8 cellular contexts compared by ENCODE assay signal in genomic region chr4:112523008-112523440, GRCh38. TPM values are rescaled to one million over a fixed set of nuclear protein-coding genes. Genes with fewer than 3 reads are reported as not detected.
A peak's percentile ranks its signal among the peaks of the same experiment; 100 is the strongest.
DNase-seq lines count a peak whose midpoint lies in the region; ATAC-seq lines count a peak whose summit lies in the region.

No MANE protein-coding gene starts in this region.

- no peaks in the 10 kb centered on the region for H3K79me2 ChIP-seq in Karpas-422 (ENCODE audit: low read length)

- no peaks in the 10 kb centered on the region for H3K27me3 ChIP-seq in Karpas-422 (ENCODE audit: low read length)

- ATAC-seq in GM21529 (IDR thresholded peaks at IDR 0.05; ENCODE audit: unreplicated experiment) (peak; percentile 38), esophagus mucosa (no peak)
- no peak for ATAC-seq in stimulated activated memory B cell treated with anti-CD40 and anti-IgM and Interleukin-4, amounts not matched to agents 10 μg/mL and 1 μg/mL and 100 μg/mL, for 72 hours

- H3K4me3 Mint-ChIP-seq in stimulated activated memory B cell treated with anti-CD40 and anti-IgM and Interleukin-4, amounts not matched to agents 10 μg/mL and 1 μg/mL and 100 μg/mL, for 72 hours: peak overlapping the region; percentile 73

- peak overlapping the region; percentile 68 for H2AFZ ChIP-seq in Karpas-422 (ENCODE audit: low read length)

- peak overlapping the region; percentile 78 for H3K4me2 ChIP-seq in Karpas-422 (ENCODE audit: low read depth, low read length, poor library complexity, severe bottlenecking)

- H3K4me3 ChIP-seq in Karpas-422 (ENCODE audit: low read length): peak overlapping the region; percentile 67
- H3K4me3 ChIP-seq in iPS-11a (ENCODE audit: low read depth, low read length): peak overlapping the region; percentile 10

- H3K27me3 Mint-ChIP-seq in stimulated activated memory B cell treated with anti-CD40 and anti-IgM and Interleukin-4, amounts not matched to agents 10 μg/mL and 1 μg/mL and 100 μg/mL, for 72 hours: peaks cover 62% of the 10 kb centered on the region

- H4K20me1 ChIP-seq in Karpas-422 (ENCODE audit: insufficient read depth, low read depth, low read length): no peaks in the 10 kb centered on the region; the same call in 1 of the 2 replicates

- no peaks in the 10 kb centered on the region for H3K9me3 ChIP-seq in Karpas-422 (ENCODE audit: low read length)

- H3K36me3 Mint-ChIP-seq in stimulated activated memory B cell treated with anti-CD40 and anti-IgM and Interleukin-4, amounts not matched to agents 10 μg/mL and 1 μg/mL and 100 μg/mL, for 72 hours: no peaks in the 10 kb centered on the region

- no peaks in the 10 kb centered on the region for H3K9me2 ChIP-seq in Karpas-422 (replicated peaks; ENCODE audit: insufficient read depth, low read length)

- DNase-seq in ELF-1 (ENCODE audit: low read depth, low spot score) (peak; percentile 87), Karpas-422 (peak; percentile 89), NCI-H128 (lab: John Stamatoyannopoulos, UW; ENCODE audit: unreplicated experiment) (no peak)
- peak; percentile 43 for DNase-seq in activated naive CD4-positive, alpha-beta T cell treated with Interleukin-2 at 50 U/mL for 16 hours

- no peaks in the 10 kb centered on the region for H3K9me3 Mint-ChIP-seq in stimulated activated memory B cell treated with anti-CD40 and anti-IgM and Interleukin-4, amounts not matched to agents 10 μg/mL and 1 μg/mL and 100 μg/mL, for 72 hours

- peaks cover 34% of the 10 kb centered on the region for H3K4me1 ChIP-seq in Karpas-422 (ENCODE audit: low read length)

- H3K36me3 ChIP-seq in Karpas-422 (ENCODE audit: insufficient read depth, low read length): no peaks in the 10 kb centered on the region

- H3K27ac ChIP-seq in Karpas-422 (ENCODE audit: low read length): no peak overlapping the region

- peaks cover 32% of the 10 kb centered on the region for H3K4me1 Mint-ChIP-seq in stimulated activated memory B cell treated with anti-CD40 and anti-IgM and Interleukin-4, amounts not matched to agents 10 μg/mL and 1 μg/mL and 100 μg/mL, for 72 hours

- H3K27ac Mint-ChIP-seq in stimulated activated memory B cell treated with anti-CD40 and anti-IgM and Interleukin-4, amounts not matched to agents 10 μg/mL and 1 μg/mL and 100 μg/mL, for 72 hours: peak overlapping the region; percentile 16

- peak overlapping the region; percentile 56 for H3K9ac ChIP-seq in Karpas-422 (ENCODE audit: low read length)

RNA-seq across cellular contexts. Expression of gene NEUROG2, which starts 7.0 kb away (rescaled TPM):
- total RNA-seq in Karpas-422 (2014; rRNA removed; shearing (Covaris generic); ENCODE audit: low replicate concordance): 5.1 and 9.6 TPM in 2 replicates
- total RNA-seq in esophagus mucosa: not detected
